Comparison of ENCODE assay signal across 8 cellular contexts in the genomic region with DNA sequence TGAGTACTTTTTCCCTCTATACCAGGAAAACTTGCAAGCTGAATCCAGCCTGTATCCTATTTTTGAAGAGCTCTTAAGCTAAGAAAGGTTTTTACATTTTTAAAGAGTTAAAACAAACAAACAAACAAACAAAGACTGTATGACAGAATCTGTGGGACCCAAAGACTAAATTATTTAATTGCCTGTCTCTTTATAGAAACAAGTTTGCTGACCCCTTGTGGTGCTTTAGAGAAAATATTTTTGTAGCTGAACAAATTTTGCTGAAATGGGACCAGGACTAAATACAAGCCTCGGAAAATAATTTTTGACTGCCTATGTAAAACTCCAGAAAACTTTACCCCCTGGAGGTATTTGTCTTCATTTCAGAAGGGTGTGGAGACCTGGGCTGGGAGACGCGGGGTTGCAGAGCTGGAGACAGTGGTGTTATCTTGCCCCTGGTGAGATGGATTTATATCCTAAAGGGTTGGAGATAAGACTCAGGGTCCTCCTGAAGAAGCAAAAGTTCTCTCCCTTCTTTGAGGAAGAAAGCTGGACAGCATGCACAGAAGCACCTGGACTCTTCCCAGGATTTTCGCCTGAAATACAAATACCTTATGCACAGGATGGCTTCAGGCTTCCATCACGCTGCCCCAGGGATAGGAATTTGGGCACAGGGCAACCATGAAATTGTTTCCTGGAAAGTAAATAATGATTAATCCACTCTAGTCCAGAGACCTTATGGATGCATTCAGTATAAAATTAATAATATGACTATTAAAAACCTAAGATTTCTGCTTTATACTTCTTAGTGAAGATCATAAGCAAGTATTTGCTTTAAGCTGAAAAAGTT. TPM values are rescaled to one million over a fixed set of nuclear protein-coding genes. Genes with fewer than 3 reads are reported as not detected.
A peak's percentile ranks its signal among the peaks of the same experiment; 100 is the strongest.
DNase-seq lines count a peak whose midpoint lies in the region; ATAC-seq, FAIRE-seq and TF ChIP-seq lines count a peak whose summit lies in the region.

No MANE protein-coding gene starts in this region.

- CTCF ChIA-PET in T-cell (lab: Charles Lee) = interaction anchor here (0.7 to 2.1 kb wide), 14 partner anchors 9 to 1447 kb away, joined by 3 to 12 read pairs (median 4); no protein-coding TSS in a partner anchor

- H3K27ac Mint-ChIP-seq in T-cell = no peak overlapping the region

- H3K4me3 Mint-ChIP-seq in T-cell = no peak overlapping the region

- no peak for FAIRE-seq in small intestine (lab: Jason Lieb, UNC)

- no peaks in the 10 kb centered on the region for H3K36me3 Mint-ChIP-seq in T-cell

- peak; percentile 15 for DNase-seq in ELF-1 (ENCODE audit: low read depth, low spot score)
- peak; percentile 42 for DNase-seq in MV-4-11 (lab: John Stamatoyannopoulos, UW)
- peak; percentile 48 for DNase-seq in SK-N-DZ (ENCODE audit: low spot score)
- peak; percentile 70 for DNase-seq in fibroblast of villous mesenchyme (ENCODE audit: low read depth)
- DNase-seq in small intestine = peak; percentile 28
- no peak for DNase-seq in effector CD8-positive, alpha-beta T cell (lab: John Stamatoyannopoulos, UW)
- DNase-seq in HuH-7 (ENCODE audit: low spot score) = no peak
- DNase-seq in T-cell = no peak

- H3K9me3 Mint-ChIP-seq in T-cell = no peaks in the 10 kb centered on the region

- POLR2A ChIA-PET in T-cell (lab: Charles Lee) = no interaction called here

- H3K27me3 ChIP-seq in small intestine (ENCODE audit: control insufficient read depth in 2 of 2, insufficient read depth in 2 of 2, low read length in 2 of 2) = no peaks in the 10 kb centered on the region

- H3K4me1 ChIP-seq in small intestine (ENCODE audit: control insufficient read depth in 2 of 2, insufficient read depth in 1 of 2, low read depth in 1 of 2, low read length in 1 of 2) = no peaks in the 10 kb centered on the region

- WGBS in small intestine, 3 donors = 21 to 51% (median 24%) methylated on average over 5 of the region's 5 CpGs

- ATAC-seq in T-cell (replicated peaks in 1 of 4) = no peak

- peaks cover 0 to 14% of the 10 kb centered on the region in 2 donors for H3K27me3 Mint-ChIP-seq in T-cell

- H3K4me3 ChIP-seq in fibroblast of villous mesenchyme (ENCODE audit: low read depth, low read length) = no peak overlapping the region
- H3K4me3 ChIP-seq in small intestine (ENCODE audit: low read depth in 1 of 2, low read length in 2 of 2) = no peak overlapping the region

- H3K36me3 ChIP-seq in small intestine (ENCODE audit: control insufficient read depth in 2 of 2, insufficient read depth in 2 of 2, low read length in 2 of 2) = no peaks in the 10 kb centered on the region

- no peak overlapping the region for H3K27ac ChIP-seq in small intestine (ENCODE audit: low read depth in 1 of 2, low read length in 1 of 2)

- no peaks in the 10 kb centered on the region for H3K4me1 Mint-ChIP-seq in T-cell

- peak; percentile 57 for TF ChIP-seq CTCF in fibroblast of villous mesenchyme (IDR thresholded peaks at IDR 0.05; ENCODE audit: insufficient read depth, low read depth, low read length)

- no peaks in the 10 kb centered on the region for H3K9me3 ChIP-seq in small intestine (ENCODE audit: control insufficient read depth, low read depth)

RNA-seq across cellular contexts. Expression of gene TMX3, which starts 54.3 kb away (rescaled TPM):
- polyA plus RNA-seq in SK-N-DZ (2014; cell fraction: cytosol; rRNA removed) = 32.8 and 35.8 TPM in 2 replicates
- 142 and 164 TPM in 2 replicates for polyA plus RNA-seq in SK-N-DZ (2014; cell fraction: nucleus; rRNA removed)
- total RNA-seq in fibroblast of villous mesenchyme (115 and 152 TPM in 2 replicates), T-cell (10 to 100 TPM; 48.6 to 62.5 (median 52.3) TPM)
- polyA plus RNA-seq in small intestine = 10 to 100 TPM; 14.5 to 45.4 (median 22.2) TPM

Comparison
In these comparisons a context has a peak if more than half of its experiments do, and no peak if none do; other contexts are left out.
1. DNase-seq: peak in ELF-1 (single experiment), MV-4-11 (single experiment), SK-N-DZ (single experiment), fibroblast of villous mesenchyme (single experiment) and small intestine (single experiment); none in effector CD8-positive, alpha-beta T cell (single experiment), HuH-7 (single experiment) and T-cell (0 of 34).